1 cellular context compared by ENCODE assay signal in the genomic region with DNA sequence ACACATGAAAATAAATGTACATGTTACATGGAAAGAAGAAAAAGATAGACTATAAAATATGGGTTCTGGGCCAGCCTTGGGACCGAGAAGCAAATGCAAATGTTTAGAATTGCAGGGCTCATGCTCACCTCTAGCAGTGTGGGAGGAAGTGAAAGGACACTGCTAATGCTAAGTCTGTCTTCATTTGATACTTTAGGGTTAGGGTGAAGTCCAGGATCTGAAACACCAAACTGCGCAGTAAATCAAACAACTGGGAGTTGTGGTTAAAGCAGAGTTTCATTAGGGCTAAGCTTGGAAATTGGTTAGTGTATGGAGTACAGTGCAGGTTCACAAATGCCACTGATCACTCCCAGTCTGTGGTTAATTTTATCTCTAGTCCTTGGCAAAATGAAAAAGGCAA.
TF ChIP-seq lines count a peak whose summit lies in the region.

No MANE protein-coding gene starts in this region.

TF ChIP-seq in GM12878, 131 proteins besides CTCF, POLR2A, EP300 and RAD21 (continued from another document):
- TF ChIP-seq, protein P1, sequence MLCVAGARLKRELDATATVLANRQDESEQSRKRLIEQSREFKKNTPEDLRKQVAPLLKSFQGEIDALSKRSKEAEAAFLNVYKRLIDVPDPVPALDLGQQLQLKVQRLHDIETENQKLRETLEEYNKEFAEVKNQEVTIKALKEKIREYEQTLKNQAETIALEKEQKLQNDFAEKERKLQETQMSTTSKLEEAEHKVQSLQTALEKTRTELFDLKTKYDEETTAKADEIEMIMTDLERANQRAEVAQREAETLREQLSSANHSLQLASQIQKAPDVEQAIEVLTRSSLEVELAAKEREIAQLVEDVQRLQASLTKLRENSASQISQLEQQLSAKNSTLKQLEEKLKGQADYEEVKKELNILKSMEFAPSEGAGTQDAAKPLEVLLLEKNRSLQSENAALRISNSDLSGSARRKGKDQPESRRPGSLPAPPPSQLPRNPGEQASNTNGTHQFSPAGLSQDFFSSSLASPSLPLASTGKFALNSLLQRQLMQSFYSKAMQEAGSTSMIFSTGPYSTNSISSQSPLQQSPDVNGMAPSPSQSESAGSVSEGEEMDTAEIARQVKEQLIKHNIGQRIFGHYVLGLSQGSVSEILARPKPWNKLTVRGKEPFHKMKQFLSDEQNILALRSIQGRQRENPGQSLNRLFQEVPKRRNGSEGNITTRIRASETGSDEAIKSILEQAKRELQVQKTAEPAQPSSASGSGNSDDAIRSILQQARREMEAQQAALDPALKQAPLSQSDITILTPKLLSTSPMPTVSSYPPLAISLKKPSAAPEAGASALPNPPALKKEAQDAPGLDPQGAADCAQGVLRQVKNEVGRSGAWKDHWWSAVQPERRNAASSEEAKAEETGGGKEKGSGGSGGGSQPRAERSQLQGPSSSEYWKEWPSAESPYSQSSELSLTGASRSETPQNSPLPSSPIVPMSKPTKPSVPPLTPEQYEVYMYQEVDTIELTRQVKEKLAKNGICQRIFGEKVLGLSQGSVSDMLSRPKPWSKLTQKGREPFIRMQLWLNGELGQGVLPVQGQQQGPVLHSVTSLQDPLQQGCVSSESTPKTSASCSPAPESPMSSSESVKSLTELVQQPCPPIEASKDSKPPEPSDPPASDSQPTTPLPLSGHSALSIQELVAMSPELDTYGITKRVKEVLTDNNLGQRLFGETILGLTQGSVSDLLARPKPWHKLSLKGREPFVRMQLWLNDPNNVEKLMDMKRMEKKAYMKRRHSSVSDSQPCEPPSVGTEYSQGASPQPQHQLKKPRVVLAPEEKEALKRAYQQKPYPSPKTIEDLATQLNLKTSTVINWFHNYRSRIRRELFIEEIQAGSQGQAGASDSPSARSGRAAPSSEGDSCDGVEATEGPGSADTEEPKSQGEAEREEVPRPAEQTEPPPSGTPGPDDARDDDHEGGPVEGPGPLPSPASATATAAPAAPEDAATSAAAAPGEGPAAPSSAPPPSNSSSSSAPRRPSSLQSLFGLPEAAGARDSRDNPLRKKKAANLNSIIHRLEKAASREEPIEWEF (IDR thresholded peaks at IDR 0.05; ENCODE audit: insufficient replicate concordance, low read depth, low read length): no peak
- peak in 1 of 2 experiments; percentile 49; a peak in 2 of 4 replicates for TF ChIP-seq IKZF2 (IDR thresholded peaks at IDR 0.05)
- no peak for TF ChIP-seq E2F4 (IDR thresholded peaks at IDR 0.05; ENCODE audit: low read depth, low read length)
- no peak for TF ChIP-seq JUNB (IDR thresholded peaks at IDR 0.05)
- no peak for TF ChIP-seq CBX3 (IDR thresholded peaks at IDR 0.05; ENCODE audit: borderline replicate concordance, low read depth)
- TF ChIP-seq SMC3 (IDR thresholded peaks at IDR 0.05; ENCODE audit: borderline replicate concordance, low read length): no peak
- TF ChIP-seq, protein P2, sequence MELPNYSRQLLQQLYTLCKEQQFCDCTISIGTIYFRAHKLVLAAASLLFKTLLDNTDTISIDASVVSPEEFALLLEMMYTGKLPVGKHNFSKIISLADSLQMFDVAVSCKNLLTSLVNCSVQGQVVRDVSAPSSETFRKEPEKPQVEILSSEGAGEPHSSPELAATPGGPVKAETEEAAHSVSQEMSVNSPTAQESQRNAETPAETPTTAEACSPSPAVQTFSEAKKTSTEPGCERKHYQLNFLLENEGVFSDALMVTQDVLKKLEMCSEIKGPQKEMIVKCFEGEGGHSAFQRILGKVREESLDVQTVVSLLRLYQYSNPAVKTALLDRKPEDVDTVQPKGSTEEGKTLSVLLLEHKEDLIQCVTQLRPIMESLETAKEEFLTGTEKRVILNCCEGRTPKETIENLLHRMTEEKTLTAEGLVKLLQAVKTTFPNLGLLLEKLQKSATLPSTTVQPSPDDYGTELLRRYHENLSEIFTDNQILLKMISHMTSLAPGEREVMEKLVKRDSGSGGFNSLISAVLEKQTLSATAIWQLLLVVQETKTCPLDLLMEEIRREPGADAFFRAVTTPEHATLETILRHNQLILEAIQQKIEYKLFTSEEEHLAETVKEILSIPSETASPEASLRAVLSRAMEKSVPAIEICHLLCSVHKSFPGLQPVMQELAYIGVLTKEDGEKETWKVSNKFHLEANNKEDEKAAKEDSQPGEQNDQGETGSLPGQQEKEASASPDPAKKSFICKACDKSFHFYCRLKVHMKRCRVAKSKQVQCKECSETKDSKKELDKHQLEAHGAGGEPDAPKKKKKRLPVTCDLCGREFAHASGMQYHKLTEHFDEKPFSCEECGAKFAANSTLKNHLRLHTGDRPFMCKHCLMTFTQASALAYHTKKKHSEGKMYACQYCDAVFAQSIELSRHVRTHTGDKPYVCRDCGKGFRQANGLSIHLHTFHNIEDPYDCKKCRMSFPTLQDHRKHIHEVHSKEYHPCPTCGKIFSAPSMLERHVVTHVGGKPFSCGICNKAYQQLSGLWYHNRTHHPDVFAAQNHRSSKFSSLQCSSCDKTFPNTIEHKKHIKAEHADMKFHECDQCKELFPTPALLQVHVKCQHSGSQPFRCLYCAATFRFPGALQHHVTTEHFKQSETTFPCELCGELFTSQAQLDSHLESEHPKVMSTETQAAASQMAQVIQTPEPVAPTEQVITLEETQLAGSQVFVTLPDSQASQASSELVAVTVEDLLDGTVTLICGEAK (IDR thresholded peaks at IDR 0.05; ENCODE audit: borderline replicate concordance): no peak
- no peak for TF ChIP-seq NBN (IDR thresholded peaks at IDR 0.05)
- TF ChIP-seq NFIC (IDR thresholded peaks at IDR 0.05; ENCODE audit: low read depth, low read length): no peak
- TF ChIP-seq BRCA1 (IDR thresholded peaks at IDR 0.05; ENCODE audit: low read depth, low read length): no peak
- no peak for TF ChIP-seq TCF7 (IDR thresholded peaks at IDR 0.05; ENCODE audit: borderline replicate concordance)
- TF ChIP-seq MTA2 (IDR thresholded peaks at IDR 0.05; ENCODE audit: low read depth): peak; percentile 41; the same call in 1 of the 2 replicates
- no peak for TF ChIP-seq ZNF622 (IDR thresholded peaks at IDR 0.05)
- TF ChIP-seq SIX5 (IDR thresholded peaks at IDR 0.05; ENCODE audit: low read depth, low read length, severe bottlenecking): no peak
- TF ChIP-seq ATF3 (IDR thresholded peaks at IDR 0.05; ENCODE audit: borderline replicate concordance, extremely low read depth, low read depth, low read length): no peak
- no peak for TF ChIP-seq CHD4 (IDR thresholded peaks at IDR 0.05)
- no peak for TF ChIP-seq ZNF592 (IDR thresholded peaks at IDR 0.05)
- 0 out of 2 replicates have a peak, but pooled peaks have one; percentile 32 for TF ChIP-seq DPF2 (IDR thresholded peaks at IDR 0.05)
- TF ChIP-seq ZBED1 (IDR thresholded peaks at IDR 0.05; ENCODE audit: borderline replicate concordance): no peak
- peak; percentile 61 for TF ChIP-seq IKZF1 (conservative IDR thresholded peaks at IDR 0.05)
- TF ChIP-seq KLF5 (IDR thresholded peaks at IDR 0.05; ENCODE audit: partially characterized antibody): no peak
- TF ChIP-seq, protein P3, sequence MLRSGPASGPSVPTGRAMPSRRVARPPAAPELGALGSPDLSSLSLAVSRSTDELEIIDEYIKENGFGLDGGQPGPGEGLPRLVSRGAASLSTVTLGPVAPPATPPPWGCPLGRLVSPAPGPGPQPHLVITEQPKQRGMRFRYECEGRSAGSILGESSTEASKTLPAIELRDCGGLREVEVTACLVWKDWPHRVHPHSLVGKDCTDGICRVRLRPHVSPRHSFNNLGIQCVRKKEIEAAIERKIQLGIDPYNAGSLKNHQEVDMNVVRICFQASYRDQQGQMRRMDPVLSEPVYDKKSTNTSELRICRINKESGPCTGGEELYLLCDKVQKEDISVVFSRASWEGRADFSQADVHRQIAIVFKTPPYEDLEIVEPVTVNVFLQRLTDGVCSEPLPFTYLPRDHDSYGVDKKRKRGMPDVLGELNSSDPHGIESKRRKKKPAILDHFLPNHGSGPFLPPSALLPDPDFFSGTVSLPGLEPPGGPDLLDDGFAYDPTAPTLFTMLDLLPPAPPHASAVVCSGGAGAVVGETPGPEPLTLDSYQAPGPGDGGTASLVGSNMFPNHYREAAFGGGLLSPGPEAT (IDR thresholded peaks at IDR 0.05; ENCODE audit: low read depth): 0 out of 2 replicates have a peak, but pooled peaks have one; percentile 16
- no peak for TF ChIP-seq CBFB (IDR thresholded peaks at IDR 0.05; ENCODE audit: low read depth)
- no peak for TF ChIP-seq MTA3 (IDR thresholded peaks at IDR 0.05; ENCODE audit: borderline replicate concordance, low read length)
- TF ChIP-seq ATF7 (IDR thresholded peaks at IDR 0.05; ENCODE audit: low read depth): no peak
- TF ChIP-seq PAX8 (IDR thresholded peaks at IDR 0.05): no peak
- TF ChIP-seq MAX (IDR thresholded peaks at IDR 0.05; ENCODE audit: low read depth, low read length): no peak
